ENCODE assay signal across 8 cellular contexts in the genomic region with DNA sequence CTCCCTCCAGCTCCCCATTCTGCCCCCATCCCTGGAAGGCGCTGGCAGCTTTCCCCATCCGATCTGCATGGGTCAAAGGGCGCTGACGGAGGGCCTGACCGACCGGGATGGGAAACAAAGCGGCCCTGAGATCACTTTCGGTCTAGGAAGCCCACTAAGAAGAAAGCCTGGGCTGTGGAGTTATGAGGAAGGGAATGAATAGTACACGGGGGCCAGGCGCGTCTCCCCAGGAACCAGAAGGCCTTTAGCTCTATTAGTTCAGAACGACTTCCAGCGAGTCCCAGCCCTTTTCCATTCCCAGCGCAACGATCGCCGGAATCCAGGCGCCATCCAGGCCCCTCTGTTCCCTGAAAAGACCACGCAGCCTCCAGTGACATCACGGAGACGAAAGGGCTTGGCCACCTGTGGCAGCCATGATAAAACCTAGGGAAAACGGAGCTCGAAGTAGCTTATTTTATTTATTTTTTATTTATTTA.
DNase-seq lines count a peak whose midpoint lies in the region; ATAC-seq and TF ChIP-seq lines count a peak whose summit lies in the region.

No MANE protein-coding gene starts in this region.

- peaks cover 7% of the 10 kb centered on the region for H3K36me3 Mint-ChIP-seq in activated naive CD8-positive, alpha-beta T cell treated with anti-CD3 and anti-CD28 coated beads, Interleukin-2, amount 50 U/mL, for 24 hours (ENCODE audit: low read depth)

- H3K36me3 ChIP-seq in right atrium auricular region: no peaks in the 10 kb centered on the region
- no peaks in the 10 kb centered on the region for H3K36me3 ChIP-seq in upper lobe of left lung

- H3K4me3 Mint-ChIP-seq in activated naive CD8-positive, alpha-beta T cell treated with anti-CD3 and anti-CD28 coated beads, Interleukin-2, amount 50 U/mL, for 24 hours: peak overlapping the region; percentile 91

- H3K27ac Mint-ChIP-seq in activated naive CD8-positive, alpha-beta T cell treated with anti-CD3 and anti-CD28 coated beads, Interleukin-2, amount 50 U/mL, for 24 hours: peak overlapping the region; percentile 91

- DNase-seq in right atrium auricular region (ENCODE audit: low spot score) (no peak), cardiac septum (ENCODE audit: low spot score) (no peak), left lobe of liver (ENCODE audit: low spot score) (no peak), upper lobe of left lung (no peak), cortex of kidney (lab: John Stamatoyannopoulos, UW) (no peak), activated gamma-delta T cell treated with Interleukin-2 at 50 U/mL for 16 hours (no peak)
- DNase-seq in activated naive CD8-positive, alpha-beta T cell treated with anti-CD3 and anti-CD28 coated beads, Interleukin-2, amount 50 U/mL, for 24 hours: no peak

- peaks cover 0 to 10% of the 10 kb centered on the region in 2 donors for H3K4me1 ChIP-seq in right atrium auricular region
- H3K4me1 ChIP-seq in upper lobe of left lung: peaks cover 0 to 19% (median 6%) of the 10 kb centered on the region in 4 donors

- TF ChIP-seq EP300 in upper lobe of left lung (IDR thresholded peaks at IDR 0.05): no peak

- H3K27me3 Mint-ChIP-seq in activated naive CD8-positive, alpha-beta T cell treated with anti-CD3 and anti-CD28 coated beads, Interleukin-2, amount 50 U/mL, for 24 hours: no peaks in the 10 kb centered on the region

- 67 to 81% methylated on average over 16 to 23 of the region's 23 CpGs for WGBS in upper lobe of left lung, 2 donors

- H3K27ac ChIP-seq in right atrium auricular region: peak overlapping the region in 1 of 2 donors; percentile 76
- H3K27ac ChIP-seq in upper lobe of left lung: no peak overlapping the region

- intact Hi-C loops in cardiac septum (cut with DNase I): no loop called here

- TF ChIP-seq CTCF in right atrium auricular region (IDR thresholded peaks at IDR 0.05) (no peak), upper lobe of left lung (IDR thresholded peaks at IDR 0.05) (no peak)

- no peaks in the 10 kb centered on the region for H3K9me3 Mint-ChIP-seq in activated naive CD8-positive, alpha-beta T cell treated with anti-CD3 and anti-CD28 coated beads, Interleukin-2, amount 50 U/mL, for 24 hours

- H3K27me3 ChIP-seq in right atrium auricular region (no peaks in the 10 kb centered on the region), upper lobe of left lung (no peaks in the 10 kb centered on the region)

- no peak for ATAC-seq in activated naive CD8-positive, alpha-beta T cell treated with anti-CD3 and anti-CD28 coated beads, Interleukin-2, amount 50 U/mL, for 24 hours
- ATAC-seq in left lobe of liver: peak; percentile 13
- no peak for ATAC-seq in upper lobe of left lung (ENCODE audit: low FRiP score in 2 of 2)
- no peak for ATAC-seq in GM19467 (IDR thresholded peaks at IDR 0.05; ENCODE audit: unreplicated experiment)

- H3K9me3 ChIP-seq in right atrium auricular region (no peaks in the 10 kb centered on the region), upper lobe of left lung (no peaks in the 10 kb centered on the region)

- peaks cover 17% of the 10 kb centered on the region for H3K4me1 Mint-ChIP-seq in activated naive CD8-positive, alpha-beta T cell treated with anti-CD3 and anti-CD28 coated beads, Interleukin-2, amount 50 U/mL, for 24 hours

- H3K4me3 ChIP-seq in right atrium auricular region (peak overlapping the region; percentile 62 to 65), upper lobe of left lung (peak overlapping the region in 3 of 4 donors; percentile 53 to 86 (median 66))

- no peak for TF ChIP-seq POLR2A in upper lobe of left lung (IDR thresholded peaks at IDR 0.05)
